Comparison of ENCODE assay signal across 1 cellular context in the genomic region with DNA sequence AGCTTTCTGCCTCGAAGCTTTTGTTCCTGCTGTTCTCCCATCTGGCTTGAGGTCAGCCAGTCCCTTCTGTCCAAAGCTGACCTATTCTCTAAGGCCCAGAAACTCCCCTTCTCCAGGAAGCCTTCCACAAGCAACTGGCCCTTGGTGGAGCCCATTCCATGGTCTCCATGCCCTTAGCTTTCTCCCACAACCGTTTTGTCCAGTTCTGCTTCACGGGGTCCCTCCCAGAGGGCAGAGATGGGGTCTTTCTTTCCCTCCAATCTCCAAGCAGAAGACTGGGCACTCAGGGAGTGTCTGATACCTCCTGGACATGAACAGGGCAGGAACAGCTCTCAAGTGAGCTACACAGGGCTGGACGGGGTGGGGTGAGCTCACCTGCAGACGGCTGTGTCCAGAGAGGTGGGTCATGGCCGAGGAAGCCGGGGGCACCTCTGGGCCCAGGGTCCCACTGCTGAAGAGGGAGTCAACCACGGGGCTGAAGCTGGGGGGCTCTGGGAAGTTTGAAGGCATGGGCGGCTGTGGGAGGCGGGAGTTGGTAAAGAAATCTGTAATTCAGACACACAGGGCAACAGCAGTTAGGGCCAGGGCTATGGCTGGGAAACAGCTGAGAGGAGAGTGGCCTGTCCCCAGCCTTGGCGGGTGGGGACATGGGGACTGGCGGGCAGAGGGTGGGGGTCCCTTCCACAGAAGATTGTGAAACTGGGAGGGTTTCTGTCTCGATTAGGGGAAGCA.
TF ChIP-seq lines count a peak whose summit lies in the region.

No MANE protein-coding gene starts in this region.

TF ChIP-seq in HepG2, 621 proteins besides CTCF, POLR2A, EP300 and RAD21 (continued from another document and continues in another):
- TF ChIP-seq, protein P1, sequence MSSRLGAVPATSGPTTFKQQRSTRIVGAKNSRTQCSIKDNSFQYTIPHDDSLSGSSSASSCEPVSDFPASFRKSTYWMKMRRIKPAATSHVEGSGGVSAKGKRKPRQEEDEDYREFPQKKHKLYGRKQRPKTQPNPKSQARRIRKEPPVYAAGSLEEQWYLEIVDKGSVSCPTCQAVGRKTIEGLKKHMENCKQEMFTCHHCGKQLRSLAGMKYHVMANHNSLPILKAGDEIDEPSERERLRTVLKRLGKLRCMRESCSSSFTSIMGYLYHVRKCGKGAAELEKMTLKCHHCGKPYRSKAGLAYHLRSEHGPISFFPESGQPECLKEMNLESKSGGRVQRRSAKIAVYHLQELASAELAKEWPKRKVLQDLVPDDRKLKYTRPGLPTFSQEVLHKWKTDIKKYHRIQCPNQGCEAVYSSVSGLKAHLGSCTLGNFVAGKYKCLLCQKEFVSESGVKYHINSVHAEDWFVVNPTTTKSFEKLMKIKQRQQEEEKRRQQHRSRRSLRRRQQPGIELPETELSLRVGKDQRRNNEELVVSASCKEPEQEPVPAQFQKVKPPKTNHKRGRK (CRISPR knock-in tag; IDR thresholded peaks at IDR 0.05): no peak
- TF ChIP-seq, protein P2, sequence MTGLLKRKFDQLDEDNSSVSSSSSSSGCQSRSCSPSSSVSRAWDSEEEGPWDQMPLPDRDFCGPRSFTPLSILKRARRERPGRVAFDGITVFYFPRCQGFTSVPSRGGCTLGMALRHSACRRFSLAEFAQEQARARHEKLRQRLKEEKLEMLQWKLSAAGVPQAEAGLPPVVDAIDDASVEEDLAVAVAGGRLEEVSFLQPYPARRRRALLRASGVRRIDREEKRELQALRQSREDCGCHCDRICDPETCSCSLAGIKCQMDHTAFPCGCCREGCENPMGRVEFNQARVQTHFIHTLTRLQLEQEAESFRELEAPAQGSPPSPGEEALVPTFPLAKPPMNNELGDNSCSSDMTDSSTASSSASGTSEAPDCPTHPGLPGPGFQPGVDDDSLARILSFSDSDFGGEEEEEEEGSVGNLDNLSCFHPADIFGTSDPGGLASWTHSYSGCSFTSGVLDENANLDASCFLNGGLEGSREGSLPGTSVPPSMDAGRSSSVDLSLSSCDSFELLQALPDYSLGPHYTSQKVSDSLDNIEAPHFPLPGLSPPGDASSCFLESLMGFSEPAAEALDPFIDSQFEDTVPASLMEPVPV (CRISPR knock-in tag; IDR thresholded peaks at IDR 0.05): no peak
- TF ChIP-seq XRCC5 (optimal IDR thresholded peaks at IDR 0.05; ENCODE audit: low read length) (no peak), TMF1 (CRISPR knock-in tag; IDR thresholded peaks at IDR 0.05; ENCODE audit: low read depth) (no peak; the same call in 1 of the 2 replicates), KMT2A (CRISPR knock-in tag; IDR thresholded peaks at IDR 0.05) (no peak), RXRA (CRISPR knock-in tag; IDR thresholded peaks at IDR 0.05) (0 out of 2 replicates have a peak, but pooled peaks have one; percentile 30), ZNF552 (CRISPR knock-in tag; IDR thresholded peaks at IDR 0.05; ENCODE audit: borderline replicate concordance) (no peak), ZNF619 (CRISPR knock-in tag; IDR thresholded peaks at IDR 0.05) (no peak), ZKSCAN5 (CRISPR knock-in tag; IDR thresholded peaks at IDR 0.05) (no peak), ZNF234 (CRISPR knock-in tag; conservative IDR thresholded peaks at IDR 0.05) (no peak), ZNF816 (CRISPR knock-in tag; IDR thresholded peaks at IDR 0.05; ENCODE audit: borderline replicate concordance) (no peak), NRL (CRISPR knock-in tag; IDR thresholded peaks at IDR 0.05; ENCODE audit: borderline replicate concordance) (no peak), ZMYM4 (CRISPR knock-in tag; IDR thresholded peaks at IDR 0.05) (peak; percentile 36; the same call in 1 of the 2 replicates), ZNF746 (CRISPR knock-in tag; IDR thresholded peaks at IDR 0.05) (no peak), ZNF737 (CRISPR knock-in tag; IDR thresholded peaks at IDR 0.05; ENCODE audit: borderline replicate concordance) (no peak), TSC22D2 (CRISPR knock-in tag; IDR thresholded peaks at IDR 0.05; ENCODE audit: borderline replicate concordance) (no peak), REL (CRISPR knock-in tag; conservative IDR thresholded peaks at IDR 0.05) (no peak), ZNF335 (CRISPR knock-in tag; IDR thresholded peaks at IDR 0.05) (no peak), ZNF230 (CRISPR knock-in tag; IDR thresholded peaks at IDR 0.05) (no peak), ZSCAN30 (CRISPR knock-in tag; IDR thresholded peaks at IDR 0.05) (no peak), ZNF768 (CRISPR knock-in tag; IDR thresholded peaks at IDR 0.05) (peak; percentile 45; the same call in 1 of the 2 replicates), SOX13 (IDR thresholded peaks at IDR 0.05) (no peak), SOX13 (CRISPR knock-in tag; conservative IDR thresholded peaks at IDR 0.05 in 1 of 2, IDR thresholded peaks at IDR 0.05 in 1 of 2) (no peak), GZF1 (CRISPR knock-in tag; IDR thresholded peaks at IDR 0.05) (no peak), ZNF564 (CRISPR knock-in tag; IDR thresholded peaks at IDR 0.05) (no peak), KAT2B (IDR thresholded peaks at IDR 0.05; ENCODE audit: borderline replicate concordance, low read depth, low read length) (no peak), ZNF678 (CRISPR knock-in tag; IDR thresholded peaks at IDR 0.05) (no peak), SRF (IDR thresholded peaks at IDR 0.05; ENCODE audit: low read depth, low read length) (no peak), ZNF781 (CRISPR knock-in tag; IDR thresholded peaks at IDR 0.05; ENCODE audit: borderline replicate concordance, not compliant biosample characterization) (no peak), GPN1 (CRISPR knock-in tag; IDR thresholded peaks at IDR 0.05; ENCODE audit: borderline replicate concordance) (no peak)
- TF ChIP-seq, protein P3, sequence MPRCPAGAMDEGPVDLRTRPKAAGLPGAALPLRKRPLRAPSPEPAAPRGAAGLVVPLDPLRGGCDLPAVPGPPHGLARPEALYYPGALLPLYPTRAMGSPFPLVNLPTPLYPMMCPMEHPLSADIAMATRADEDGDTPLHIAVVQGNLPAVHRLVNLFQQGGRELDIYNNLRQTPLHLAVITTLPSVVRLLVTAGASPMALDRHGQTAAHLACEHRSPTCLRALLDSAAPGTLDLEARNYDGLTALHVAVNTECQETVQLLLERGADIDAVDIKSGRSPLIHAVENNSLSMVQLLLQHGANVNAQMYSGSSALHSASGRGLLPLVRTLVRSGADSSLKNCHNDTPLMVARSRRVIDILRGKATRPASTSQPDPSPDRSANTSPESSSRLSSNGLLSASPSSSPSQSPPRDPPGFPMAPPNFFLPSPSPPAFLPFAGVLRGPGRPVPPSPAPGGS (CRISPR knock-in tag; IDR thresholded peaks at IDR 0.05): no peak
- TF ChIP-seq, protein P4, sequence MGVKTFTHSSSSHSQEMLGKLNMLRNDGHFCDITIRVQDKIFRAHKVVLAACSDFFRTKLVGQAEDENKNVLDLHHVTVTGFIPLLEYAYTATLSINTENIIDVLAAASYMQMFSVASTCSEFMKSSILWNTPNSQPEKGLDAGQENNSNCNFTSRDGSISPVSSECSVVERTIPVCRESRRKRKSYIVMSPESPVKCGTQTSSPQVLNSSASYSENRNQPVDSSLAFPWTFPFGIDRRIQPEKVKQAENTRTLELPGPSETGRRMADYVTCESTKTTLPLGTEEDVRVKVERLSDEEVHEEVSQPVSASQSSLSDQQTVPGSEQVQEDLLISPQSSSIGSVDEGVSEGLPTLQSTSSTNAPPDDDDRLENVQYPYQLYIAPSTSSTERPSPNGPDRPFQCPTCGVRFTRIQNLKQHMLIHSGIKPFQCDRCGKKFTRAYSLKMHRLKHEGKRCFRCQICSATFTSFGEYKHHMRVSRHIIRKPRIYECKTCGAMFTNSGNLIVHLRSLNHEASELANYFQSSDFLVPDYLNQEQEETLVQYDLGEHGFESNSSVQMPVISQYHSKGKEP (CRISPR knock-in tag; IDR thresholded peaks at IDR 0.05): 0 out of 2 replicates have a peak, but pooled peaks have one; percentile 10
- TF ChIP-seq, protein P5, sequence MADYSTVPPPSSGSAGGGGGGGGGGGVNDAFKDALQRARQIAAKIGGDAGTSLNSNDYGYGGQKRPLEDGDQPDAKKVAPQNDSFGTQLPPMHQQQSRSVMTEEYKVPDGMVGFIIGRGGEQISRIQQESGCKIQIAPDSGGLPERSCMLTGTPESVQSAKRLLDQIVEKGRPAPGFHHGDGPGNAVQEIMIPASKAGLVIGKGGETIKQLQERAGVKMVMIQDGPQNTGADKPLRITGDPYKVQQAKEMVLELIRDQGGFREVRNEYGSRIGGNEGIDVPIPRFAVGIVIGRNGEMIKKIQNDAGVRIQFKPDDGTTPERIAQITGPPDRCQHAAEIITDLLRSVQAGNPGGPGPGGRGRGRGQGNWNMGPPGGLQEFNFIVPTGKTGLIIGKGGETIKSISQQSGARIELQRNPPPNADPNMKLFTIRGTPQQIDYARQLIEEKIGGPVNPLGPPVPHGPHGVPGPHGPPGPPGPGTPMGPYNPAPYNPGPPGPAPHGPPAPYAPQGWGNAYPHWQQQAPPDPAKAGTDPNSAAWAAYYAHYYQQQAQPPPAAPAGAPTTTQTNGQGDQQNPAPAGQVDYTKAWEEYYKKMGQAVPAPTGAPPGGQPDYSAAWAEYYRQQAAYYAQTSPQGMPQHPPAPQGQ (CRISPR knock-in tag; IDR thresholded peaks at IDR 0.05; ENCODE audit: borderline replicate concordance): no peak
- TF ChIP-seq, protein P6, sequence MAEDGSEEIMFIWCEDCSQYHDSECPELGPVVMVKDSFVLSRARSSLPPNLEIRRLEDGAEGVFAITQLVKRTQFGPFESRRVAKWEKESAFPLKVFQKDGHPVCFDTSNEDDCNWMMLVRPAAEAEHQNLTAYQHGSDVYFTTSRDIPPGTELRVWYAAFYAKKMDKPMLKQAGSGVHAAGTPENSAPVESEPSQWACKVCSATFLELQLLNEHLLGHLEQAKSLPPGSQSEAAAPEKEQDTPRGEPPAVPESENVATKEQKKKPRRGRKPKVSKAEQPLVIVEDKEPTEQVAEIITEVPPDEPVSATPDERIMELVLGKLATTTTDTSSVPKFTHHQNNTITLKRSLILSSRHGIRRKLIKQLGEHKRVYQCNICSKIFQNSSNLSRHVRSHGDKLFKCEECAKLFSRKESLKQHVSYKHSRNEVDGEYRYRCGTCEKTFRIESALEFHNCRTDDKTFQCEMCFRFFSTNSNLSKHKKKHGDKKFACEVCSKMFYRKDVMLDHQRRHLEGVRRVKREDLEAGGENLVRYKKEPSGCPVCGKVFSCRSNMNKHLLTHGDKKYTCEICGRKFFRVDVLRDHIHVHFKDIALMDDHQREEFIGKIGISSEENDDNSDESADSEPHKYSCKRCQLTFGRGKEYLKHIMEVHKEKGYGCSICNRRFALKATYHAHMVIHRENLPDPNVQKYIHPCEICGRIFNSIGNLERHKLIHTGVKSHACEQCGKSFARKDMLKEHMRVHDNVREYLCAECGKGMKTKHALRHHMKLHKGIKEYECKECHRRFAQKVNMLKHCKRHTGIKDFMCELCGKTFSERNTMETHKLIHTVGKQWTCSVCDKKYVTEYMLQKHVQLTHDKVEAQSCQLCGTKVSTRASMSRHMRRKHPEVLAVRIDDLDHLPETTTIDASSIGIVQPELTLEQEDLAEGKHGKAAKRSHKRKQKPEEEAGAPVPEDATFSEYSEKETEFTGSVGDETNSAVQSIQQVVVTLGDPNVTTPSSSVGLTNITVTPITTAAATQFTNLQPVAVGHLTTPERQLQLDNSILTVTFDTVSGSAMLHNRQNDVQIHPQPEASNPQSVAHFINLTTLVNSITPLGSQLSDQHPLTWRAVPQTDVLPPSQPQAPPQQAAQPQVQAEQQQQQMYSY (CRISPR knock-in tag; IDR thresholded peaks at IDR 0.05): no peak
- TF ChIP-seq, protein P7, sequence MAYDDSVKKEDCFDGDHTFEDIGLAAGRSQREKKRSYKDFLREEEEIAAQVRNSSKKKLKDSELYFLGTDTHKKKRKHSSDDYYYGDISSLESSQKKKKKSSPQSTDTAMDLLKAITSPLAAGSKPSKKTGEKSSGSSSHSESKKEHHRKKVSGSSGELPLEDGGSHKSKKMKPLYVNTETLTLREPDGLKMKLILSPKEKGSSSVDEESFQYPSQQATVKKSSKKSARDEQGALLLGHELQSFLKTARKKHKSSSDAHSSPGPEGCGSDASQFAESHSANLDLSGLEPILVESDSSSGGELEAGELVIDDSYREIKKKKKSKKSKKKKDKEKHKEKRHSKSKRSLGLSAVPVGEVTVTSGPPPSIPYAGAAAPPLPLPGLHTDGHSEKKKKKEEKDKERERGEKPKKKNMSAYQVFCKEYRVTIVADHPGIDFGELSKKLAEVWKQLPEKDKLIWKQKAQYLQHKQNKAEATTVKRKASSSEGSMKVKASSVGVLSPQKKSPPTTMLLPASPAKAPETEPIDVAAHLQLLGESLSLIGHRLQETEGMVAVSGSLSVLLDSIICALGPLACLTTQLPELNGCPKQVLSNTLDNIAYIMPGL (CRISPR knock-in tag; IDR thresholded peaks at IDR 0.05; ENCODE audit: borderline replicate concordance in 1 of 2, low read depth in 1 of 2): no peak
- TF ChIP-seq, protein P8, sequence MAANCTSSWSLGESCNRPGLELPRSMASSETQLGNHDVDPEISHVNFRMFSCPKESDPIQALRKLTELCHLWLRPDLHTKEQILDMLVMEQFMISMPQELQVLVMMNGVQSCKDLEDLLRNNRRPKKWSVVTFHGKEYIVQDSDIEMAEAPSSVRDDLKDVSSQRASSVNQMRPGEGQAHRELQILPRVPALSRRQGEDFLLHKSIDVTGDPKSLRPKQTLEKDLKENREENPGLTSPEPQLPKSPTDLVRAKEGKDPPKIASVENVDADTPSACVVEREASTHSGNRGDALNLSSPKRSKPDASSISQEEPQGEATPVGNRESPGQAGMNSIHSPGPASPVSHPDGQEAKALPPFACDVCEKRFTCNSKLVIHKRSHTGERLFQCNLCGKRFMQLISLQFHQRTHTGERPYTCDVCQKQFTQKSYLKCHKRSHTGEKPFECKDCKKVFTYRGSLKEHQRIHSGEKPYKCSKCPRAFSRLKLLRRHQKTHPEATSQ (CRISPR knock-in tag; IDR thresholded peaks at IDR 0.05; ENCODE audit: borderline replicate concordance): 0 out of 2 replicates have a peak, but pooled peaks have one; percentile 68
- TF ChIP-seq, protein P9, sequence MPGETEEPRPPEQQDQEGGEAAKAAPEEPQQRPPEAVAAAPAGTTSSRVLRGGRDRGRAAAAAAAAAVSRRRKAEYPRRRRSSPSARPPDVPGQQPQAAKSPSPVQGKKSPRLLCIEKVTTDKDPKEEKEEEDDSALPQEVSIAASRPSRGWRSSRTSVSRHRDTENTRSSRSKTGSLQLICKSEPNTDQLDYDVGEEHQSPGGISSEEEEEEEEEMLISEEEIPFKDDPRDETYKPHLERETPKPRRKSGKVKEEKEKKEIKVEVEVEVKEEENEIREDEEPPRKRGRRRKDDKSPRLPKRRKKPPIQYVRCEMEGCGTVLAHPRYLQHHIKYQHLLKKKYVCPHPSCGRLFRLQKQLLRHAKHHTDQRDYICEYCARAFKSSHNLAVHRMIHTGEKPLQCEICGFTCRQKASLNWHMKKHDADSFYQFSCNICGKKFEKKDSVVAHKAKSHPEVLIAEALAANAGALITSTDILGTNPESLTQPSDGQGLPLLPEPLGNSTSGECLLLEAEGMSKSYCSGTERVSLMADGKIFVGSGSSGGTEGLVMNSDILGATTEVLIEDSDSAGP (CRISPR knock-in tag; IDR thresholded peaks at IDR 0.05; ENCODE audit: borderline replicate concordance): 0 out of 2 replicates have a peak, but pooled peaks have one; percentile 23
- TF ChIP-seq, protein P10, sequence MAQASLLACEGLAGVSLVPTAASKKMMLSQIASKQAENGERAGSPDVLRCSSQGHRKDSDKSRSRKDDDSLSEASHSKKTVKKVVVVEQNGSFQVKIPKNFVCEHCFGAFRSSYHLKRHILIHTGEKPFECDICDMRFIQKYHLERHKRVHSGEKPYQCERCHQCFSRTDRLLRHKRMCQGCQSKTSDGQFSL (CRISPR knock-in tag; IDR thresholded peaks at IDR 0.05): 0 out of 2 replicates have a peak, but pooled peaks have one; percentile 11
